In the genomic region with DNA sequence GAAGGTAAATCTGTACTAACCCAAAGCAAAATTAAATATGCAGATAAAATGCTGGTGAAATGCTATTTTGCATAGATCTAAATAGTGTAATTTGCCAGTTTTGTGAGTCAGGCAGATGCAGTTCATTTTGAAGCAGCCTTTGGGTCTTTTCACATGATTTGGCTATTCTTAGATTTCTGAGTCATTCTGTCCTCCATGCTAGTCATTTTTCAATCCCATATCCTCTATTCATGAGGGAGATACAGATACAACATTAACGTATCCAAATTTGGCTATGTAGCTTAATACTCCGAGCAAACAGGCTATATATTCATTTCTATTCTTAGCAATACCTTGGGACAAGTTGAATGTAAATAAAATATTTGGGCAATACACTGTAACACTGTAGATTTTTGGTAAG, we compare ENCODE assay signal across 1 cellular context.
TF ChIP-seq lines count a peak whose summit lies in the region.

No MANE protein-coding gene starts in this region.

TF ChIP-seq in GM12878, 131 proteins besides CTCF, POLR2A, EP300 and RAD21 (continued from another document):
- TF ChIP-seq ZNF592 (IDR thresholded peaks at IDR 0.05) (no peak), ELK1 (IDR thresholded peaks at IDR 0.05; ENCODE audit: low read depth, low read length) (no peak), MEF2A (IDR thresholded peaks at IDR 0.05; ENCODE audit: insufficient read depth, low read depth, low read length) (peak; percentile 95), SREBF2 (IDR thresholded peaks at IDR 0.05; ENCODE audit: low read length) (no peak), HDAC2 (IDR thresholded peaks at IDR 0.05) (no peak), E4F1 (IDR thresholded peaks at IDR 0.05; ENCODE audit: borderline replicate concordance, partially characterized antibody) (no peak), MTA3 (IDR thresholded peaks at IDR 0.05; ENCODE audit: borderline replicate concordance, low read length) (no peak), JUNB (IDR thresholded peaks at IDR 0.05) (peak; percentile 91), ZZZ3 (IDR thresholded peaks at IDR 0.05; ENCODE audit: control insufficient read depth, insufficient read length, low read depth) (no peak), JUND (IDR thresholded peaks at IDR 0.05; ENCODE audit: low read depth, low read length) (peak; percentile 72), ATF7 (IDR thresholded peaks at IDR 0.05; ENCODE audit: low read depth) (peak; percentile 73), ZNF622 (IDR thresholded peaks at IDR 0.05) (no peak), GATAD2B (conservative IDR thresholded peaks at IDR 0.05; ENCODE audit: low read depth) (no peak), NRF1 (conservative IDR thresholded peaks at IDR 0.05; ENCODE audit: low read depth, low read length) (no peak), KAT2A (conservative IDR thresholded peaks at IDR 0.05; ENCODE audit: control insufficient read depth, low read depth, low read length) (no peak), GABPA (IDR thresholded peaks at IDR 0.05; ENCODE audit: low read depth) (0 out of 2 replicates have a peak, but pooled peaks have one; percentile 20), SMC3 (IDR thresholded peaks at IDR 0.05; ENCODE audit: borderline replicate concordance, low read length) (no peak), ZNF24 (IDR thresholded peaks at IDR 0.05) (0 out of 2 replicates have a peak, but pooled peaks have one; percentile 32), SRF (IDR thresholded peaks at IDR 0.05; ENCODE audit: low read depth in 2 of 2, low read length in 2 of 2) (peak in 1 of 2 experiments; percentile 73; a peak in 1 of 4 replicates), E2F4 (IDR thresholded peaks at IDR 0.05; ENCODE audit: low read depth, low read length) (no peak), MXI1 (IDR thresholded peaks at IDR 0.05; ENCODE audit: low read depth, low read length) (no peak), CREB1 (IDR thresholded peaks at IDR 0.05; ENCODE audit: low read depth) (0 out of 2 replicates have a peak, but pooled peaks have one; percentile 18), IRF5 (IDR thresholded peaks at IDR 0.05; ENCODE audit: borderline replicate concordance) (no peak), KLF5 (IDR thresholded peaks at IDR 0.05; ENCODE audit: partially characterized antibody) (no peak), IKZF1 (conservative IDR thresholded peaks at IDR 0.05) (peak; percentile 65), SKIL (IDR thresholded peaks at IDR 0.05; ENCODE audit: low read depth, poor library complexity, severe bottlenecking) (no peak)
- TF ChIP-seq, protein P1, sequence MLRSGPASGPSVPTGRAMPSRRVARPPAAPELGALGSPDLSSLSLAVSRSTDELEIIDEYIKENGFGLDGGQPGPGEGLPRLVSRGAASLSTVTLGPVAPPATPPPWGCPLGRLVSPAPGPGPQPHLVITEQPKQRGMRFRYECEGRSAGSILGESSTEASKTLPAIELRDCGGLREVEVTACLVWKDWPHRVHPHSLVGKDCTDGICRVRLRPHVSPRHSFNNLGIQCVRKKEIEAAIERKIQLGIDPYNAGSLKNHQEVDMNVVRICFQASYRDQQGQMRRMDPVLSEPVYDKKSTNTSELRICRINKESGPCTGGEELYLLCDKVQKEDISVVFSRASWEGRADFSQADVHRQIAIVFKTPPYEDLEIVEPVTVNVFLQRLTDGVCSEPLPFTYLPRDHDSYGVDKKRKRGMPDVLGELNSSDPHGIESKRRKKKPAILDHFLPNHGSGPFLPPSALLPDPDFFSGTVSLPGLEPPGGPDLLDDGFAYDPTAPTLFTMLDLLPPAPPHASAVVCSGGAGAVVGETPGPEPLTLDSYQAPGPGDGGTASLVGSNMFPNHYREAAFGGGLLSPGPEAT (IDR thresholded peaks at IDR 0.05; ENCODE audit: low read depth) = peak; percentile 60; the same call in 1 of the 2 replicates
- TF ChIP-seq, protein P2, sequence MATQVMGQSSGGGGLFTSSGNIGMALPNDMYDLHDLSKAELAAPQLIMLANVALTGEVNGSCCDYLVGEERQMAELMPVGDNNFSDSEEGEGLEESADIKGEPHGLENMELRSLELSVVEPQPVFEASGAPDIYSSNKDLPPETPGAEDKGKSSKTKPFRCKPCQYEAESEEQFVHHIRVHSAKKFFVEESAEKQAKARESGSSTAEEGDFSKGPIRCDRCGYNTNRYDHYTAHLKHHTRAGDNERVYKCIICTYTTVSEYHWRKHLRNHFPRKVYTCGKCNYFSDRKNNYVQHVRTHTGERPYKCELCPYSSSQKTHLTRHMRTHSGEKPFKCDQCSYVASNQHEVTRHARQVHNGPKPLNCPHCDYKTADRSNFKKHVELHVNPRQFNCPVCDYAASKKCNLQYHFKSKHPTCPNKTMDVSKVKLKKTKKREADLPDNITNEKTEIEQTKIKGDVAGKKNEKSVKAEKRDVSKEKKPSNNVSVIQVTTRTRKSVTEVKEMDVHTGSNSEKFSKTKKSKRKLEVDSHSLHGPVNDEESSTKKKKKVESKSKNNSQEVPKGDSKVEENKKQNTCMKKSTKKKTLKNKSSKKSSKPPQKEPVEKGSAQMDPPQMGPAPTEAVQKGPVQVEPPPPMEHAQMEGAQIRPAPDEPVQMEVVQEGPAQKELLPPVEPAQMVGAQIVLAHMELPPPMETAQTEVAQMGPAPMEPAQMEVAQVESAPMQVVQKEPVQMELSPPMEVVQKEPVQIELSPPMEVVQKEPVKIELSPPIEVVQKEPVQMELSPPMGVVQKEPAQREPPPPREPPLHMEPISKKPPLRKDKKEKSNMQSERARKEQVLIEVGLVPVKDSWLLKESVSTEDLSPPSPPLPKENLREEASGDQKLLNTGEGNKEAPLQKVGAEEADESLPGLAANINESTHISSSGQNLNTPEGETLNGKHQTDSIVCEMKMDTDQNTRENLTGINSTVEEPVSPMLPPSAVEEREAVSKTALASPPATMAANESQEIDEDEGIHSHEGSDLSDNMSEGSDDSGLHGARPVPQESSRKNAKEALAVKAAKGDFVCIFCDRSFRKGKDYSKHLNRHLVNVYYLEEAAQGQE (IDR thresholded peaks at IDR 0.05; ENCODE audit: low read depth, low read length) = no peak
